In genomic region chr1:219773775-219774174, GRCh38 we compare ENCODE assay signal across 15 cellular contexts.
DNase-seq lines count a peak whose midpoint lies in the region; ATAC-seq and TF ChIP-seq lines count a peak whose summit lies in the region.
"Had no signal": no experiment of that assay in that cellular context is flagged by ENCODE, and none has a peak within 500 bp of the region (broad histone marks: within the 10 kb centered on the region; RNA-seq: fewer than 3 reads in every experiment).

No MANE protein-coding gene starts in this region.

- no peak for TF ChIP-seq CTCF in lower lobe of right lung (IDR thresholded peaks at IDR 0.05)

- H3K9me3 Mint-ChIP-seq in IgD-negative memory B cell: peaks cover 9 to 20% (median 12%) of the 10 kb centered on the region in 3 donors
- H3K9me3 Mint-ChIP-seq in stimulated activated naive CD8-positive, alpha-beta T cell treated with anti-CD3 and anti-CD28 coated beads, Interleukin-15, amount 100 ng/mL, for 72 hours: peaks cover 7 to 15% of the 10 kb centered on the region in 2 donors

- H3K4me3 Mint-ChIP-seq in IgD-negative memory B cell: peak overlapping the region in 2 of 4 donors; percentile 36 to 77
- no peak overlapping the region for H3K4me3 Mint-ChIP-seq in T-helper 17 cell
- H3K4me3 Mint-ChIP-seq in stimulated activated naive CD8-positive, alpha-beta T cell treated with anti-CD3 and anti-CD28 coated beads, Interleukin-15, amount 100 ng/mL, for 72 hours: no peak overlapping the region

- DNase-seq in T-helper 17 cell: no peak
- no peak for DNase-seq in left lobe of liver (ENCODE audit: low spot score)
- no peak for DNase-seq in stimulated activated naive CD8-positive, alpha-beta T cell treated with anti-CD3 and anti-CD28 coated beads, Interleukin-15, amount 100 ng/mL, for 72 hours
- no peak for DNase-seq in lower lobe of right lung
- DNase-seq: activated CD8-positive, alpha-beta memory T cell treated with anti-CD3 and anti-CD28 coated beads for 24 hours; effector CD8-positive, alpha-beta T cell; heart right ventricle; mesendoderm; NCI-H774 had no signal

- H3K27ac Mint-ChIP-seq in IgD-negative memory B cell (peak overlapping the region; percentile 6 to 83 (median 17)), T-helper 17 cell (no peak overlapping the region)
- H3K27ac Mint-ChIP-seq in stimulated activated naive CD8-positive, alpha-beta T cell treated with anti-CD3 and anti-CD28 coated beads, Interleukin-15, amount 100 ng/mL, for 72 hours: no peak overlapping the region

- H3K27ac ChIP-seq in lower lobe of right lung: no peak overlapping the region
- H3K27ac ChIP-seq: C4-2B, KMS-11 had no signal

- no peak overlapping the region for H3K4me3 ChIP-seq in lower lobe of right lung
- H3K4me3 ChIP-seq: heart right ventricle had no signal

- intact Hi-C loops in lower lobe of right lung (cut with DNase I): no loop called here

- H3K36me3 Mint-ChIP-seq in IgD-negative memory B cell (no peaks in the 10 kb centered on the region), T-helper 17 cell (ENCODE audit: low read depth) (no peaks in the 10 kb centered on the region)

- H3K4me1 ChIP-seq in lower lobe of right lung: no peaks in the 10 kb centered on the region

- H3K27me3 Mint-ChIP-seq in IgD-negative memory B cell (no peaks in the 10 kb centered on the region), T-helper 17 cell (no peaks in the 10 kb centered on the region)
- no peaks in the 10 kb centered on the region for H3K27me3 Mint-ChIP-seq in stimulated activated naive CD8-positive, alpha-beta T cell treated with anti-CD3 and anti-CD28 coated beads, Interleukin-15, amount 100 ng/mL, for 72 hours

- H3K9me3 ChIP-seq in T-helper 17 cell (ENCODE audit: control insufficient read depth, low read length, poor library complexity, severe bottlenecking): no peaks in the 10 kb centered on the region
- no peaks in the 10 kb centered on the region for H3K9me3 ChIP-seq in lower lobe of right lung

- H3K4me1 Mint-ChIP-seq in IgD-negative memory B cell (peaks cover 7 to 13% (median 10%) of the 10 kb centered on the region in 3 donors), T-helper 17 cell (no peaks in the 10 kb centered on the region)
- H3K4me1 Mint-ChIP-seq in stimulated activated naive CD8-positive, alpha-beta T cell treated with anti-CD3 and anti-CD28 coated beads, Interleukin-15, amount 100 ng/mL, for 72 hours: no peaks in the 10 kb centered on the region

- ATAC-seq in GM18502 (IDR thresholded peaks at IDR 0.05; ENCODE audit: poor library complexity, unreplicated experiment) (peak; percentile 100), GM19468 (IDR thresholded peaks at IDR 0.05; ENCODE audit: extremely low read depth, unreplicated experiment) (peak; percentile 99), HG02943 (IDR thresholded peaks at IDR 0.05; ENCODE audit: low read depth, unreplicated experiment) (peak; percentile 98), T-helper 17 cell (no peak), left lobe of liver (no peak), lower lobe of right lung (no peak)
- no peak for ATAC-seq in stimulated activated naive CD8-positive, alpha-beta T cell treated with anti-CD3 and anti-CD28 coated beads, Interleukin-15, amount 100 ng/mL, for 72 hours
- ATAC-seq: heart right ventricle had no signal

- no peaks in the 10 kb centered on the region for H3K36me3 ChIP-seq in lower lobe of right lung
- H3K36me3 ChIP-seq: heart right ventricle had no signal

- H3K27me3 ChIP-seq in lower lobe of right lung (ENCODE audit: low read depth): no peaks in the 10 kb centered on the region
- H3K27me3 ChIP-seq: heart right ventricle had no signal

Comparison
In these comparisons a context has a peak if more than half of its experiments do, and no peak if none do; other contexts are left out.
1. ATAC-seq: peak in GM18502 (single experiment), GM19468 (single experiment) and HG02943 (single experiment); none in T-helper 17 cell (single experiment), left lobe of liver (single experiment), stimulated activated naive CD8-positive, alpha-beta T cell treated with anti-CD3 and anti-CD28 coated beads, Interleukin-15, amount 100 ng/mL, for 72 hours (single experiment) and lower lobe of right lung (0 of 2).
2. H3K27ac Mint-ChIP-seq: peak in IgD-negative memory B cell (3 of 3); none in T-helper 17 cell (single experiment) and stimulated activated naive CD8-positive, alpha-beta T cell treated with anti-CD3 and anti-CD28 coated beads, Interleukin-15, amount 100 ng/mL, for 72 hours (0 of 2).